20 cellular contexts compared by ENCODE assay signal in the genomic region with DNA sequence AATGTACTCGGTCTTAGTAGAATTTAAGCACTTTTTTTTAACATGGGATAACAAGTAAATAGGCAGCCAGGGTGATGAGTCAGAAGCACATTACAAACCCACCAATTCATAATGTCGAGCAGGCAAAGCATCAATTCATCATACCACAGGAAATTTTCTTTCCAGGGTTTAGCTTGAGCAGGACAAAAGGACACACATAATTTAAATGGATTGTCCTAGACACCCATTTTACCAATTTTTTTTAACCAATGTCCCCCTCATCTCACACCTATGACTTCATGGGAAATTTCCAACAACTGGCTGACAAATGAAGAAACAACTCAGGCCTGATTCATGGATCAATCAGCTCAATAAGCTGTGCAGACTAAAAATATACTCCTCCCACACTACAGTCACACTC. TPM values are rescaled to one million over a fixed set of nuclear protein-coding genes. Genes with fewer than 3 reads are reported as not detected.
DNase-seq lines count a peak whose midpoint lies in the region; ATAC-seq and TF ChIP-seq lines count a peak whose summit lies in the region.
"Had no signal": no experiment of that assay in that cellular context is flagged by ENCODE, and none has a peak within 500 bp of the region (broad histone marks: within the 10 kb centered on the region; RNA-seq: fewer than 3 reads in every experiment).

No MANE protein-coding gene starts in this region.

- intact Hi-C loops in activated T-helper 2 cell treated with anti-CD3 and anti-CD28 coated beads, Interferon-gamma antibody, Interleukin-2, Interleukin-4, amounts not matched to agents 10 μg/mL and 5 μg/mL and 100 μg/mL, durations not matched to agents 14 hours and 24 hours and 36 hours (cut with micrococcal nuclease): no loop called here

- no peaks in the 10 kb centered on the region for H3K36me3 Mint-ChIP-seq in activated T-helper 2 cell treated with anti-CD3 and anti-CD28 coated beads, Interferon-gamma antibody, Interleukin-2, Interleukin-4, amounts not matched to agents 10 μg/mL and 5 μg/mL and 100 μg/mL, durations not matched to agents 14 hours and 24 hours and 36 hours (ENCODE audit: low read depth)
- H3K36me3 Mint-ChIP-seq: CD4-positive, alpha-beta memory T cell; WTC11 had no signal

- no peaks in the 10 kb centered on the region for H3K79me1 ChIP-seq in mesenchymal stem cell (replicated peaks; ENCODE audit: low read length, poor library complexity, severe bottlenecking)

- no peaks in the 10 kb centered on the region for H3K4me1 ChIP-seq in mesenchymal stem cell (ENCODE audit: control insufficient read depth, insufficient read depth, low read depth, low read length)
- H3K4me1 ChIP-seq: esophagus muscularis mucosa, pancreas, upper lobe of left lung had no signal

- no peak overlapping the region for H3K4me2 ChIP-seq in mesenchymal stem cell (ENCODE audit: low read length, poor library complexity, severe bottlenecking)

- no peak overlapping the region for H3K23ac ChIP-seq in mesenchymal stem cell (ENCODE audit: low read length in 2 of 2)

- H2AK5ac ChIP-seq in mesenchymal stem cell (ENCODE audit: low read length, severe bottlenecking): no peak overlapping the region

- H3K14ac ChIP-seq in mesenchymal stem cell (ENCODE audit: low read length in 2 of 2): no peak overlapping the region

- peaks cover 46% of the 10 kb centered on the region for H3K9me3 Mint-ChIP-seq in activated T-helper 2 cell treated with anti-CD3 and anti-CD28 coated beads, Interferon-gamma antibody, Interleukin-2, Interleukin-4, amounts not matched to agents 10 μg/mL and 5 μg/mL and 100 μg/mL, durations not matched to agents 14 hours and 24 hours and 36 hours

- H3K4me3 ChIP-seq in AG10803 (ENCODE audit: low read length) (no peak overlapping the region), cardiac fibroblast (replicated peaks in 1 of 2; ENCODE audit: low read depth in 2 of 2, low read length in 2 of 2) (no peak overlapping the region), mesenchymal stem cell (ENCODE audit: insufficient read depth in 1 of 2, low read depth in 1 of 2, low read length in 2 of 2) (no peak overlapping the region)
- H3K4me3 ChIP-seq: esophagus muscularis mucosa, pancreas, upper lobe of left lung had no signal

- TF ChIP-seq CTCF in AG10803 (conservative IDR thresholded peaks at IDR 0.05; ENCODE audit: low read length): no peak
- no peak for TF ChIP-seq CTCF in cardiac fibroblast (IDR thresholded peaks at IDR 0.05; ENCODE audit: low read depth, low read length)
- TF ChIP-seq CTCF in GM13976 (IDR thresholded peaks at IDR 0.05; ENCODE audit: borderline replicate concordance, control extremely low read depth, extremely low read depth, insufficient read depth, missing control alignments): no peak

- no peaks in the 10 kb centered on the region for H3K27me3 ChIP-seq in mesenchymal stem cell (ENCODE audit: control insufficient read depth in 1 of 2, insufficient read depth in 1 of 2, low read length in 2 of 2)
- H3K27me3 ChIP-seq: esophagus muscularis mucosa, pancreas, upper lobe of left lung had no signal

- no peak overlapping the region for H2AFZ ChIP-seq in mesenchymal stem cell (ENCODE audit: low read depth, low read length)

- no peaks in the 10 kb centered on the region for H3K36me3 ChIP-seq in mesenchymal stem cell (ENCODE audit: control insufficient read depth in 1 of 2, insufficient read depth in 2 of 2, low read depth in 1 of 2, low read length in 2 of 2)
- H3K36me3 ChIP-seq: esophagus muscularis mucosa, pancreas, upper lobe of left lung had no signal

- no peak overlapping the region for H4K91ac ChIP-seq in mesenchymal stem cell (ENCODE audit: low read length)

- H3K4ac ChIP-seq in mesenchymal stem cell (ENCODE audit: low read depth in 1 of 2, low read length in 2 of 2): no peak overlapping the region

- no peak overlapping the region for H2BK12ac ChIP-seq in mesenchymal stem cell (ENCODE audit: low read length in 2 of 2)

- H3K18ac ChIP-seq in mesenchymal stem cell (ENCODE audit: low read depth in 1 of 2, low read length in 2 of 2): no peak overlapping the region

- 43% methylated on average over 2 of the region's 2 CpGs for WGBS in mesenchymal stem cell

- no peak overlapping the region for H3K27ac Mint-ChIP-seq in activated T-helper 2 cell treated with anti-CD3 and anti-CD28 coated beads, Interferon-gamma antibody, Interleukin-2, Interleukin-4, amounts not matched to agents 10 μg/mL and 5 μg/mL and 100 μg/mL, durations not matched to agents 14 hours and 24 hours and 36 hours
- H3K27ac Mint-ChIP-seq: CD4-positive, alpha-beta memory T cell; WTC11 had no signal

- no peak overlapping the region for H3K27ac ChIP-seq in mesenchymal stem cell (ENCODE audit: low read length, poor library complexity, severe bottlenecking)
- H3K27ac ChIP-seq: esophagus muscularis mucosa, pancreas, upper lobe of left lung had no signal

- H3K9ac ChIP-seq in mesenchymal stem cell (ENCODE audit: low read length): no peak overlapping the region

- no peak for ATAC-seq in HG03520 (IDR thresholded peaks at IDR 0.05; ENCODE audit: unreplicated experiment)
- ATAC-seq: pancreas; stimulated activated naive CD8-positive, alpha-beta T cell treated with anti-CD3 and anti-CD28 coated beads, Interleukin-15, Interleukin-2, amounts not matched to agents 100 U/mL and 50 U/mL, for 24 hours; WTC11 had no signal

- no peaks in the 10 kb centered on the region for H3K4me1 Mint-ChIP-seq in activated T-helper 2 cell treated with anti-CD3 and anti-CD28 coated beads, Interferon-gamma antibody, Interleukin-2, Interleukin-4, amounts not matched to agents 10 μg/mL and 5 μg/mL and 100 μg/mL, durations not matched to agents 14 hours and 24 hours and 36 hours (ENCODE audit: low read depth)
- H3K4me1 Mint-ChIP-seq: CD4-positive, alpha-beta memory T cell; WTC11 had no signal

- no peak overlapping the region for H2BK120ac ChIP-seq in mesenchymal stem cell (ENCODE audit: low read depth, low read length)

- H3K9me3 ChIP-seq in mesenchymal stem cell (ENCODE audit: control insufficient read depth, low read length): no peaks in the 10 kb centered on the region
- H3K9me3 ChIP-seq: pancreas, upper lobe of left lung had no signal

- in situ Hi-C loops in GM13976 (cut with MboI; ENCODE audit: low sequenced_read_pairs, unreplicated experiment): no loop called here

- no peak overlapping the region for H2BK15ac ChIP-seq in mesenchymal stem cell (ENCODE audit: low read depth, poor library complexity, severe bottlenecking)

- no peak overlapping the region for H4K8ac ChIP-seq in mesenchymal stem cell (ENCODE audit: low read length)

- H2BK5ac ChIP-seq in mesenchymal stem cell (ENCODE audit: low read depth, low read length, poor library complexity, severe bottlenecking): no peak overlapping the region

- H3K27me3 Mint-ChIP-seq in activated T-helper 2 cell treated with anti-CD3 and anti-CD28 coated beads, Interferon-gamma antibody, Interleukin-2, Interleukin-4, amounts not matched to agents 10 μg/mL and 5 μg/mL and 100 μg/mL, durations not matched to agents 14 hours and 24 hours and 36 hours (ENCODE audit: low read depth): no peaks in the 10 kb centered on the region
- H3K27me3 Mint-ChIP-seq: CD4-positive, alpha-beta memory T cell had no signal

- no peak overlapping the region for H3K4me3 Mint-ChIP-seq in activated T-helper 2 cell treated with anti-CD3 and anti-CD28 coated beads, Interferon-gamma antibody, Interleukin-2, Interleukin-4, amounts not matched to agents 10 μg/mL and 5 μg/mL and 100 μg/mL, durations not matched to agents 14 hours and 24 hours and 36 hours (ENCODE audit: low read depth)
- H3K4me3 Mint-ChIP-seq: CD4-positive, alpha-beta memory T cell; WTC11 had no signal

- DNase-seq in AG10803 (ENCODE audit: low read depth) (peak; percentile 6), M059J (ENCODE audit: low read depth) (peak; percentile 79), cardiac fibroblast (ENCODE audit: low read depth in 2 of 2) (peak; percentile 57 to 71), mesenchymal stem cell (peak; percentile 11), GM13976 (ENCODE audit: low spot score) (no peak)
- DNase-seq in activated T-helper 2 cell treated with anti-CD3 and anti-CD28 coated beads, Interferon-gamma antibody, Interleukin-2, Interleukin-4, amounts not matched to agents 10 μg/mL and 5 μg/mL and 100 μg/mL, durations not matched to agents 14 hours and 24 hours and 36 hours (ENCODE audit: low spot score): no peak
- DNase-seq in stimulated activated naive CD4-positive, alpha-beta T cell treated with Interleukin-2 at 50 U/mL for 16 hours (lab: John Stamatoyannopoulos, UW): no peak
- DNase-seq: activated effector memory CD4-positive, alpha-beta T cell treated with Interleukin-2 at 50 U/mL for 16 hours; CD4-positive, alpha-beta memory T cell; dermis blood vessel endothelial cell; NCI-H1436 treated with DMSO at 0.1 percent for 48 hours; NCI-H226; pancreas; stimulated activated naive CD8-positive, alpha-beta T cell treated with anti-CD3 and anti-CD28 coated beads, Interleukin-15, Interleukin-2, amounts not matched to agents 100 U/mL and 50 U/mL, for 24 hours; upper lobe of left lung had no signal

RNA-seq across cellular contexts. Expression of gene FOXG1, which starts 58.8 kb away (rescaled TPM):
- 10.6 and 16.7 TPM in 2 replicates for total RNA-seq in M059J (2014; rRNA removed; shearing (Covaris generic))
- not detected for polyA plus RNA-seq in mesenchymal stem cell (2013, experiment 1 of 2)
- polyA plus RNA-seq in mesenchymal stem cell (2013, experiment 2 of 2): not detected
- total RNA-seq in activated T-helper 2 cell treated with anti-CD3 and anti-CD28 coated beads, Interferon-gamma antibody, Interleukin-2, Interleukin-4, amounts not matched to agents 10 μg/mL and 5 μg/mL and 100 μg/mL, durations not matched to agents 14 hours and 24 hours and 36 hours: not detected in 2 replicates
- total RNA-seq: A673; CD4-positive, alpha-beta memory T cell; dermis blood vessel endothelial cell; pancreas; T-helper 1 cell treated with Interleukin-12 subunit alpha and Interleukin-12 subunit beta and Interleukin-4 antibody, amounts not matched to agents 30 ng/mL and 1 ng/mL, for 36 hours; upper lobe of left lung had no signal
- polyA plus RNA-seq: CD4-positive, alpha-beta memory T cell; pancreas had no signal

Comparison
In these comparisons a context has a peak if more than half of its experiments do, and no peak if none do; other contexts are left out.
1. DNase-seq: peak in AG10803 (single experiment), M059J (single experiment), cardiac fibroblast (2 of 2) and mesenchymal stem cell (single experiment); none in activated T-helper 2 cell treated with anti-CD3 and anti-CD28 coated beads, Interferon-gamma antibody, Interleukin-2, Interleukin-4, amounts not matched to agents 10 μg/mL and 5 μg/mL and 100 μg/mL, durations not matched to agents 14 hours and 24 hours and 36 hours (single experiment), stimulated activated naive CD4-positive, alpha-beta T cell treated with Interleukin-2 at 50 U/mL for 16 hours (single experiment) and GM13976 (single experiment).
2. RNA of gene FOXG1, which starts 58.8 kb away (total RNA-seq): 10.6 to 16.7 TPM in M059J; not detected in activated T-helper 2 cell treated with anti-CD3 and anti-CD28 coated beads, Interferon-gamma antibody, Interleukin-2, Interleukin-4, amounts not matched to agents 10 μg/mL and 5 μg/mL and 100 μg/mL, durations not matched to agents 14 hours and 24 hours and 36 hours; every median in the first group is over 10 times any median in the second.